Comparison of ENCODE assay signal across 9 cellular contexts in genomic region chr10:132336064-132336746, GRCh38. TPM values are rescaled to one million over a fixed set of nuclear protein-coding genes. Genes with fewer than 3 reads are reported as not detected.
DNase-seq lines count a peak whose midpoint lies in the region; ATAC-seq and TF ChIP-seq lines count a peak whose summit lies in the region.
"Had no signal": no experiment of that assay in that cellular context is flagged by ENCODE, and none has a peak within 500 bp of the region (broad histone marks: within the 10 kb centered on the region; RNA-seq: fewer than 3 reads in every experiment).

No MANE protein-coding gene starts in this region.

- no peak overlapping the region for H2AFZ ChIP-seq in osteoblast (ENCODE audit: low read length)

- no peak for TF ChIP-seq CTCF in osteoblast (IDR thresholded peaks at IDR 0.05; ENCODE audit: extremely low read depth, low read depth, low read length)

- no peaks in the 10 kb centered on the region for H3K27me3 ChIP-seq in osteoblast (ENCODE audit: insufficient read depth, low read length)

- no peaks in the 10 kb centered on the region for H4K20me1 ChIP-seq in osteoblast (ENCODE audit: insufficient read depth, low read length)

- no peak for TF ChIP-seq POLR2A in erythroblast (IDR thresholded peaks at IDR 0.05; ENCODE audit: low read length)

- H3K4me2 ChIP-seq in osteoblast (ENCODE audit: insufficient read depth, low read length) = no peak overlapping the region

- H3K9me3 ChIP-seq in osteoblast (ENCODE audit: low read depth, low read length) = no peaks in the 10 kb centered on the region

- no peaks in the 10 kb centered on the region for H3K36me3 ChIP-seq in osteoblast (ENCODE audit: insufficient read depth, low read length)

- peaks cover 7% of the 10 kb centered on the region for H3K4me1 ChIP-seq in osteoblast (ENCODE audit: insufficient read depth, low read length)

- H3K79me2 ChIP-seq in osteoblast (ENCODE audit: insufficient read depth, low read length) = peaks cover 16% of the 10 kb centered on the region

- H3K27ac ChIP-seq in osteoblast (ENCODE audit: low read depth, low read length) = no peak overlapping the region

- ATAC-seq in HG02840 (IDR thresholded peaks at IDR 0.05; ENCODE audit: low FRiP score, unreplicated experiment) (no peak), GM18520 (IDR thresholded peaks at IDR 0.05; ENCODE audit: unreplicated experiment) (no peak)

- DNase-seq in OCI-M1 (lab: John Stamatoyannopoulos, UW) = peak; percentile 78
- DNase-seq in erythroblast (lab: John Stamatoyannopoulos, UW) = peak; percentile 20 to 34
- peak; percentile 61 for DNase-seq in osteoblast (ENCODE audit: insufficient read length, low spot score, missing footprints)
- DNase-seq in stimulated activated CD4-positive, alpha-beta T cell treated with anti-CD3 and anti-CD28 coated beads, Interleukin-2, amount 100 ng/mL, for 24 hours = no peak
- no peak for DNase-seq in globus pallidus (ENCODE audit: low spot score)
- DNase-seq: NCI-H2029 treated with DMSO at 0.1 percent for 48 hours had no signal

- peak overlapping the region; percentile 51; the same call in 1 of the 2 replicates for H3K4me3 ChIP-seq in GM08714 (ENCODE audit: low read length)
- H3K4me3 ChIP-seq in osteoblast (ENCODE audit: insufficient read depth, low read length) = no peak overlapping the region

RNA-seq across cellular contexts. Expression of gene LRRC27, which starts 4.2 kb away (rescaled TPM):
- total RNA-seq in osteoblast = 11.2 and 13.4 TPM in 2 replicates

RNA-seq across cellular contexts. Expression of gene STK32C, which starts 28.5 kb away (rescaled TPM):
- total RNA-seq in osteoblast = 12.7 and 14.5 TPM in 2 replicates

Comparison
In these comparisons a context has a peak if more than half of its experiments do, and no peak if none do; other contexts are left out.
1. DNase-seq: peak in OCI-M1 (single experiment), erythroblast (2 of 2) and osteoblast (single experiment); none in stimulated activated CD4-positive, alpha-beta T cell treated with anti-CD3 and anti-CD28 coated beads, Interleukin-2, amount 100 ng/mL, for 24 hours (0 of 2) and globus pallidus (single experiment).